ENCODE assay signal across 24 cellular contexts in genomic region chr11:45669146-45669545, GRCh38. TPM values are rescaled to one million over a fixed set of nuclear protein-coding genes. Genes with fewer than 3 reads are reported as not detected.
"Had no signal": no experiment of that assay in that cellular context is flagged by ENCODE, and none has a peak within 500 bp of the region (broad histone marks: within the 10 kb centered on the region; RNA-seq: fewer than 3 reads in every experiment).

No MANE protein-coding gene starts in this region.

- H3K27me3 ChIP-seq: pancreas, testis had no signal

- ATAC-seq: activated CD8-positive, alpha-beta T cell treated with anti-CD3 and anti-CD28 coated beads, Interleukin-2, amount 10 ng/mL, durations not matched to agents 7 days and 5 days; left cardiac atrium; natural killer cell treated with Interleukin-12 subunit alpha and Interleukin-12 subunit beta and Interleukin-15 and Interleukin-18, amount 100 ng/mL, for 72 hours; pancreas; right lobe of liver; stimulated activated memory B cell treated with anti-CD40 and anti-IgM and Interleukin-4, amounts not matched to agents 10 μg/mL and 1 μg/mL and 100 μg/mL, for 72 hours had no signal

- H3K9me3 Mint-ChIP-seq: activated naive CD4-positive, alpha-beta T cell treated with anti-CD3 and anti-CD28 coated beads, Interleukin-2, amount 50 U/mL, for 24 hours; activated T-helper 1 cell treated with anti-CD3 and anti-CD28 coated beads, Interleukin-12 subunit alpha, Interleukin-12 subunit beta, Interleukin-2, Interleukin-4 antibody, amounts not matched to agents 30 ng/mL and 10 ng/mL and 1 ng/mL, durations not matched to agents 14 hours and 24 hours and 36 hours; immature natural killer cell; natural killer cell treated with Interleukin-12 subunit alpha and Interleukin-12 subunit beta and Interleukin-15 and Interleukin-18, amount 100 ng/mL, for 72 hours; stimulated activated memory B cell treated with anti-CD40 and anti-IgM and Interleukin-4, amounts not matched to agents 10 μg/mL and 1 μg/mL and 100 μg/mL, for 72 hours; type B pancreatic cell had no signal

- DNase-seq: activated CD4-positive, alpha-beta T cell treated with anti-CD3 and anti-CD28 coated beads for 1 hour; activated CD4-positive, alpha-beta T cell treated with anti-CD3 and anti-CD28 coated beads, Interleukin-2, amount 50 U/mL, for 1 hour; activated CD8-positive, alpha-beta T cell treated with anti-CD3 and anti-CD28 coated beads, Interleukin-2, amount 10 ng/mL, durations not matched to agents 7 days and 5 days; activated gamma-delta T cell; anterior cingulate cortex; effector CD4-positive, alpha-beta T cell; foreskin melanocyte; immature natural killer cell; left cardiac atrium; midbrain; small intestine; stimulated activated CD4-positive, alpha-beta T cell treated with anti-CD3 and anti-CD28 coated beads, Interleukin-2, amount 100 ng/mL, for 24 hours; testis; WERI-Rb-1 had no signal

- H3K36me3 Mint-ChIP-seq: activated naive CD4-positive, alpha-beta T cell treated with anti-CD3 and anti-CD28 coated beads, Interleukin-2, amount 50 U/mL, for 24 hours; brain; immature natural killer cell; natural killer cell treated with Interleukin-12 subunit alpha and Interleukin-12 subunit beta and Interleukin-15 and Interleukin-18, amount 100 ng/mL, for 72 hours; stimulated activated memory B cell treated with anti-CD40 and anti-IgM and Interleukin-4, amounts not matched to agents 10 μg/mL and 1 μg/mL and 100 μg/mL, for 72 hours; type B pancreatic cell had no signal

- H3K4me1 Mint-ChIP-seq: activated naive CD4-positive, alpha-beta T cell treated with anti-CD3 and anti-CD28 coated beads, Interleukin-2, amount 50 U/mL, for 24 hours; immature natural killer cell had no signal

- H3K4me3 ChIP-seq: pancreas, right lobe of liver, testis had no signal

- H3K27ac ChIP-seq: neutrophil, pancreas, right lobe of liver, testis, WERI-Rb-1 had no signal

- H3K27ac Mint-ChIP-seq: activated CD8-positive, alpha-beta T cell treated with anti-CD3 and anti-CD28 coated beads, Interleukin-2, amount 10 ng/mL, durations not matched to agents 7 days and 5 days; activated naive CD4-positive, alpha-beta T cell treated with anti-CD3 and anti-CD28 coated beads, Interleukin-2, amount 50 U/mL, for 24 hours; activated T-helper 1 cell treated with anti-CD3 and anti-CD28 coated beads, Interleukin-12 subunit alpha, Interleukin-12 subunit beta, Interleukin-2, Interleukin-4 antibody, amounts not matched to agents 30 ng/mL and 10 ng/mL and 1 ng/mL, durations not matched to agents 14 hours and 24 hours and 36 hours; immature natural killer cell; natural killer cell treated with Interleukin-12 subunit alpha and Interleukin-12 subunit beta and Interleukin-15 and Interleukin-18, amount 100 ng/mL, for 72 hours; stimulated activated memory B cell treated with anti-CD40 and anti-IgM and Interleukin-4, amounts not matched to agents 10 μg/mL and 1 μg/mL and 100 μg/mL, for 72 hours; type B pancreatic cell had no signal

- H3K4me3 Mint-ChIP-seq: activated CD8-positive, alpha-beta T cell treated with anti-CD3 and anti-CD28 coated beads, Interleukin-2, amount 10 ng/mL, durations not matched to agents 7 days and 5 days; activated naive CD4-positive, alpha-beta T cell treated with anti-CD3 and anti-CD28 coated beads, Interleukin-2, amount 50 U/mL, for 24 hours; activated T-helper 1 cell treated with anti-CD3 and anti-CD28 coated beads, Interleukin-12 subunit alpha, Interleukin-12 subunit beta, Interleukin-2, Interleukin-4 antibody, amounts not matched to agents 30 ng/mL and 10 ng/mL and 1 ng/mL, durations not matched to agents 14 hours and 24 hours and 36 hours; immature natural killer cell; natural killer cell treated with Interleukin-12 subunit alpha and Interleukin-12 subunit beta and Interleukin-15 and Interleukin-18, amount 100 ng/mL, for 72 hours; stimulated activated memory B cell treated with anti-CD40 and anti-IgM and Interleukin-4, amounts not matched to agents 10 μg/mL and 1 μg/mL and 100 μg/mL, for 72 hours; type B pancreatic cell had no signal

- FAIRE-seq: endometrium, pancreas, small intestine had no signal

- H3K9me3 ChIP-seq: neutrophil, pancreas, right lobe of liver, testis had no signal

- H3K36me3 ChIP-seq: neutrophil, pancreas, right lobe of liver, WERI-Rb-1 had no signal

RNA-seq across cellular contexts. Expression of gene CHST1, which starts 3.7 kb away (rescaled TPM):
- total RNA-seq: activated CD8-positive, alpha-beta T cell treated with anti-CD3 and anti-CD28 coated beads, Interleukin-2, amount 10 ng/mL, durations not matched to agents 7 days and 5 days; natural killer cell treated with Interleukin-12 subunit alpha and Interleukin-12 subunit beta and Interleukin-15 and Interleukin-18, amount 100 ng/mL, for 72 hours had no signal
